In the genomic region with DNA sequence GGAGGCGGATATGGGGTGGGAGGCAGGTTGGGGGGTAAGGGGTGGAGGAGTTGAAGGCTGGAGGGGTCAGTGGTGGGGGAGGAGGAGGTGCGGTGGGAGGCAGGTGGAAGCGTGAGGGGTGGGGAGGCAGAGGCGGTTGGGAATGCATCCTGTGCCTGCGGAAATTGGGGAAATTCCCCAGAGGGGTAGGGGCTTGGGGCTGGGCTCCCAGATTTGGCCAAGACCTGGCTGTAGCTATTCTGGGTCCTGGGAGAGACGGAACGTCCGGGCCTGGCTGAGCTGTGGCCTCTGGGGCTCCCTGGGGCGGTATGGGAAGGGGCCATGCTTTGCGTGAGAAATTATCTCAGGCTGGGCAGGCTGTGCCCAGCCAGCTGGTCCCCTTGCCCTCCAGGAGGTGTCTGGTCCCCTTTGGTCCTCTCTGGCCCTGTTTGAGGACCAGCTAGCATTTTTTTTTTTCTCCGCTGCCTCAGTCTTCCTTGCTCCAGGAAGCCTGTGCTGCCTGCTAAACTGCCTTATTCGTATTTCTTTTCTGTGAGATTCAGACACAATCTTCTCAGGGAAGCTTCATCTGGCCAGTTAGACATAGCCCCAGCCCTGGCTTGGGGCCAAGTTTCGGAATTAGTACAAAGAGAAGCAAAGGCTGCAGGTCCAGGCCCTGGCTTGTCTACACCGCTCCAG, we compare ENCODE assay signal across 1 cellular context.
TF ChIP-seq lines count a peak whose summit lies in the region.

No MANE protein-coding gene starts in this region.

TF ChIP-seq in GM12878, 131 proteins besides CTCF, POLR2A, EP300 and RAD21 (continued from another document):
- TF ChIP-seq ZNF592 (IDR thresholded peaks at IDR 0.05) = no peak
TF ChIP-seq in GM12878: peak in this region for 45.
